8 cellular contexts compared by ENCODE assay signal in the genomic region with DNA sequence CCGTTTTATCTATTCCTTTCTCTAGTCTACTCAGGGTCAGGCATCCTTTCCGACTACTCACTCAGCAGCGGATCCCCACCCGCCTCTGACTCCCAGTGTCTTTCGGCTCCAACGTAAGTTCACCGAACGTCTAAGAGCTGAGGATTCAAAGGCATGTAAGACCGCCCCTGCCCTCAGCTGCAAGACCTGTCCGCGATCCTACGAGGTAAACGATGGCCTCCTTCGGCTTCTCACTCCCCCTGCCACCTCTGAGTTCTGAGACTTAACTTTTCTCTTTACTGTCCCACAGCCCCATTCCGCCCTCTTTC. TPM values are rescaled to one million over a fixed set of nuclear protein-coding genes. Genes with fewer than 3 reads are reported as not detected.
DNase-seq lines count a peak whose midpoint lies in the region; ATAC-seq and TF ChIP-seq lines count a peak whose summit lies in the region.

No MANE protein-coding gene starts in this region.

- no peaks in the 10 kb centered on the region for H3K9me2 ChIP-seq in HCT116 (ENCODE audit: insufficient read depth)

- intact Hi-C loops in HCT116 (cut with micrococcal nuclease) = loop anchor here (1.0 kb wide), 2 partner anchors 40 to 66 kb away; partner anchors contain the start of gene RNF43

- H3K27me3 Mint-ChIP-seq in CD8-positive, alpha-beta memory T cell = no peaks in the 10 kb centered on the region

- peak overlapping the region; percentile 95 to 100 (median 99) for H3K4me3 Mint-ChIP-seq in CD8-positive, alpha-beta memory T cell

- peaks cover 33% of the 10 kb centered on the region for H3K36me3 ChIP-seq in CD8-positive, alpha-beta memory T cell (ENCODE audit: insufficient read depth, low read length)
- peaks cover 38 to 53% of the 10 kb centered on the region in 2 experiments; a peak in 3 of 4 replicates for H3K36me3 ChIP-seq in HCT116 (ENCODE audit: control insufficient read depth in 1 of 2, insufficient read depth in 2 of 2, low read length in 2 of 2)

- no peak for TF ChIP-seq RAD21 in HCT116 (IDR thresholded peaks at IDR 0.05; ENCODE audit: low read depth)

- POLR2A ChIA-PET in CD8-positive, alpha-beta memory T cell (lab: Charles Lee) = interaction anchor here (0.7 to 7.0 kb wide), 16 partner anchors 8 to 653 kb away, joined by 3 to 108 read pairs (median 7); partner anchors contain the start of genes HSF5, RNF43, SRSF1 and TSPOAP1
- POLR2A ChIA-PET in HCT116 (lab: Charles Lee) = interaction anchor here (0.9 to 2.4 kb wide), 17 partner anchors 9 to 76 kb away, joined by 3 to 39 read pairs (median 6); partner anchors contain the start of gene RNF43

- H3K9me3 ChIP-seq in CD8-positive, alpha-beta memory T cell (ENCODE audit: low read length) = no peaks in the 10 kb centered on the region
- H3K9me3 ChIP-seq in HCT116 (ENCODE audit: control insufficient read depth in 1 of 2, insufficient read depth in 1 of 2, low read depth in 1 of 2, low read length in 2 of 2) = no peaks in the 10 kb centered on the region
- no peaks in the 10 kb centered on the region for H3K9me3 ChIP-seq in iPS-18c (ENCODE audit: control insufficient read depth, insufficient read depth, low read length)

- H3K4me1 ChIP-seq in CD8-positive, alpha-beta memory T cell (ENCODE audit: insufficient read depth, low read length) = peaks cover 44% of the 10 kb centered on the region
- peaks cover 16 to 22% of the 10 kb centered on the region in 2 experiments for H3K4me1 ChIP-seq in HCT116 (ENCODE audit: control insufficient read depth in 1 of 2, insufficient read depth in 2 of 2, low read length in 2 of 2)

- H3K4me2 ChIP-seq in HCT116 (ENCODE audit: low read length) = peak overlapping the region; percentile 78

- no peak for DNase-seq in CD8-positive, alpha-beta memory T cell
- DNase-seq in HCT116 (ENCODE audit: low read depth, low spot score) (no peak), substantia nigra (lab: John Stamatoyannopoulos, UW) (no peak), NCI-H82 treated with DMSO at 0.1 percent for 48 hours (lab: John Stamatoyannopoulos, UW; ENCODE audit: unreplicated experiment) (no peak), NCI-H2171 (lab: John Stamatoyannopoulos, UW) (no peak)

- peaks cover 43 to 72% (median 66%) of the 10 kb centered on the region in 3 donors for H3K4me1 Mint-ChIP-seq in CD8-positive, alpha-beta memory T cell

- no peak overlapping the region for H2AFZ ChIP-seq in HCT116 (ENCODE audit: low read depth, low read length, poor library complexity, severe bottlenecking)

- no peaks in the 10 kb centered on the region for H3K27me3 ChIP-seq in CD8-positive, alpha-beta memory T cell (ENCODE audit: insufficient read depth, low read length, poor library complexity, severe bottlenecking)
- no peaks in the 10 kb centered on the region for H3K27me3 ChIP-seq in HCT116 (ENCODE audit: insufficient read depth, low read length)

- peak overlapping the region; percentile 95 to 100 (median 98) for H3K27ac Mint-ChIP-seq in CD8-positive, alpha-beta memory T cell

- peaks cover 32% of the 10 kb centered on the region for H3K79me2 ChIP-seq in HCT116 (ENCODE audit: insufficient read depth, low read length)

- peak overlapping the region; percentile 98 for H3K4me3 ChIP-seq in CD8-positive, alpha-beta memory T cell (ENCODE audit: low read length)
- H3K4me3 ChIP-seq in HCT116 (replicated peaks in 1 of 2; ENCODE audit: low read depth in 1 of 2, low read length in 2 of 2) (peak overlapping the region; percentile 79 to 82), WI38 (ENCODE audit: low read depth, low read length) (peak overlapping the region; percentile 95), iPS-18c (ENCODE audit: insufficient read depth, low read depth, low read length) (peak overlapping the region; percentile 95)

- no peaks in the 10 kb centered on the region for H3K9me3 Mint-ChIP-seq in CD8-positive, alpha-beta memory T cell

- H4K20me1 ChIP-seq in HCT116 (ENCODE audit: insufficient read depth) = no peaks in the 10 kb centered on the region

- no TSS peak for BruUV-seq in HCT116 (replicated peaks; lab: Mats Ljungman, UMichigan)

- ATAC-seq in HCT116 = peak; percentile 21; the same call in 1 of the 2 replicates
- no peak for ATAC-seq in GM18873 (IDR thresholded peaks at IDR 0.05; ENCODE audit: low FRiP score, unreplicated experiment)

- H3K36me3 Mint-ChIP-seq in CD8-positive, alpha-beta memory T cell = peaks cover 18 to 69% (median 24%) of the 10 kb centered on the region in 3 donors

- RAD21 ChIA-PET in HCT116 (lab: Charles Lee; ENCODE audit: low non-redundant PET in 1 of 2, low total read pairs in 2 of 2, uncharacterized antibody in 2 of 2, unreplicated experiment in 2 of 2) = interaction anchor here (0.6 to 2.1 kb wide), 5 partner anchors 34 to 81 kb away, joined by 3 to 16 read pairs (median 8); partner anchors contain the start of gene RNF43 (in 2 of the 2)

- no peak for TF ChIP-seq CTCF in HCT116 (IDR thresholded peaks at IDR 0.05 in 2 of 3, conservative IDR thresholded peaks at IDR 0.05 in 1 of 3; ENCODE audit: borderline replicate concordance in 1 of 3, insufficient read depth in 1 of 3, low read depth in 2 of 3, low read length in 2 of 3)
- no peak for TF ChIP-seq CTCF in WI38 (IDR thresholded peaks at IDR 0.05; ENCODE audit: low read depth, low read length)

- TF ChIP-seq POLR2A in HCT116 (IDR thresholded peaks at IDR 0.05; ENCODE audit: borderline replicate concordance, extremely low read depth, insufficient read depth, insufficient read length) = no peak

- H3K9ac ChIP-seq in HCT116 (ENCODE audit: low read length) = peak overlapping the region; percentile 80

- CTCF ChIA-PET in CD8-positive, alpha-beta memory T cell (lab: Charles Lee) = interaction anchor here (1.1 to 8.7 kb wide), 10 partner anchors 9 to 167 kb away, joined by 3 to 97 read pairs (median 6); partner anchors contain the start of gene RNF43
- CTCF ChIA-PET in HCT116 (lab: Charles Lee) = interaction anchor here (0.9 to 2.3 kb wide), 9 partner anchors 14 to 97 kb away, joined by 3 to 20 read pairs (median 4); partner anchors contain the start of gene RNF43

- peak overlapping the region; percentile 93 for H3K27ac ChIP-seq in CD8-positive, alpha-beta memory T cell (ENCODE audit: low read depth, low read length)
- H3K27ac ChIP-seq in HCT116 (ENCODE audit: low read depth, low read length) (peak overlapping the region; percentile 73), substantia nigra (ENCODE audit: low read depth, low read length, poor library complexity, severe bottlenecking) (peak overlapping the region; percentile 89)

TF ChIP-seq in HCT116, 20 proteins besides CTCF, POLR2A, EP300 and RAD21 (continues in another document):
- TF ChIP-seq POLR2AphosphoS5 (IDR thresholded peaks at IDR 0.05; ENCODE audit: low read depth, low read length) (no peak), ZNF274 (IDR thresholded peaks at IDR 0.05; ENCODE audit: low read depth, low read length) (no peak), CBX3 (IDR thresholded peaks at IDR 0.05; ENCODE audit: low read depth) (no peak), ZFX (IDR thresholded peaks at IDR 0.05) (no peak), SRF (IDR thresholded peaks at IDR 0.05; ENCODE audit: low read depth) (no peak), FOSL1 (IDR thresholded peaks at IDR 0.05; ENCODE audit: low read depth) (no peak), YY1 (IDR thresholded peaks at IDR 0.05; ENCODE audit: extremely low read depth, insufficient replicate concordance, low read depth, low read length) (no peak), EZH2phosphoT487 (IDR thresholded peaks at IDR 0.05; ENCODE audit: borderline replicate concordance) (no peak), SIN3A (IDR thresholded peaks at IDR 0.05; ENCODE audit: low read depth) (no peak), EZH2 (IDR thresholded peaks at IDR 0.05) (no peak), TCF7L2 (IDR thresholded peaks at IDR 0.05; ENCODE audit: borderline replicate concordance, extremely low read depth, insufficient read depth, insufficient read length) (no peak), REST (IDR thresholded peaks at IDR 0.05; ENCODE audit: low read depth) (no peak), JUND (IDR thresholded peaks at IDR 0.05) (no peak)
- TF ChIP-seq, protein P1, sequence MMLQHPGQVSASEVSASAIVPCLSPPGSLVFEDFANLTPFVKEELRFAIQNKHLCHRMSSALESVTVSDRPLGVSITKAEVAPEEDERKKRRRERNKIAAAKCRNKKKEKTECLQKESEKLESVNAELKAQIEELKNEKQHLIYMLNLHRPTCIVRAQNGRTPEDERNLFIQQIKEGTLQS (IDR thresholded peaks at IDR 0.05) = no peak
- TF ChIP-seq, protein P2, sequence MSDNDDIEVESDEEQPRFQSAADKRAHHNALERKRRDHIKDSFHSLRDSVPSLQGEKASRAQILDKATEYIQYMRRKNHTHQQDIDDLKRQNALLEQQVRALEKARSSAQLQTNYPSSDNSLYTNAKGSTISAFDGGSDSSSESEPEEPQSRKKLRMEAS (IDR thresholded peaks at IDR 0.05) = no peak

RNA-seq across cellular contexts. Expression of gene SUPT4H1, which starts 0.3 kb away (rescaled TPM):
- 100 to 1,000 TPM; 145 to 149 TPM for total RNA-seq in CD8-positive, alpha-beta memory T cell
- 97.5 TPM for polyA plus RNA-seq in CD8-positive, alpha-beta memory T cell
- total RNA-seq in HCT116 (2021; ENCODE audit: unreplicated experiment) = 118 TPM
- 121 and 141 TPM in 2 replicates for polyA plus RNA-seq in HCT116 (2012)

RNA-seq across cellular contexts. Expression of gene TSPOAP1, which starts 23.1 kb away (rescaled TPM):
- total RNA-seq in CD8-positive, alpha-beta memory T cell = 10 to 100 TPM; 14.4 to 15.0 TPM
- polyA plus RNA-seq in CD8-positive, alpha-beta memory T cell = 4.0 TPM
- total RNA-seq in HCT116 (2021; ENCODE audit: unreplicated experiment) = 0.27 TPM
- polyA plus RNA-seq in HCT116 (2012) = 0.05 TPM in 1 of 2 replicates, not detected in the other

Comparison
In these comparisons a context has a peak if more than half of its experiments do, and no peak if none do; other contexts are left out.
1. RNA of gene TSPOAP1, which starts 23.1 kb away (total RNA-seq): 14.4 to 15.0 TPM in CD8-positive, alpha-beta memory T cell; 0.27 TPM in HCT116 (single experiment); every median in the first group is over 10 times any median in the second.
2. Peak in every context shown above with its lines, with median percentiles within 50 percentile points of each other: H3K27ac ChIP-seq and H3K4me3 ChIP-seq.